ENCODE assay signal across 15 cellular contexts in the genomic region with DNA sequence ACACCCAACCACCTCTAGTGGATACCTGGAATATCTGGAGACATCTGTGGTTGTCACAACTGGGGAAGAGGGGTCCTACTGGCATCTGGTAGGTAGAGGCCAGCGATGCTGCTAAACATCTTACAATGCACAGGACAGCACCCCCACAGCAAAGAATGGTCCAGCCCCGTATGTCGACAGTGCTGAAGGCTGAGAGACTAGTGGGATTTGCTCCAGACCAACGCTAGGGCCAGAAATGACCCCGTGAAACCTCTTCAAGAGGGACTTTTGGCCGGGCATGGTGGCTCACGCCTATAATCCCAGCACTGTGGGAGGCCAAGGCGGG. TPM values are rescaled to one million over a fixed set of nuclear protein-coding genes. Genes with fewer than 3 reads are reported as not detected.
DNase-seq lines count a peak whose midpoint lies in the region; ATAC-seq lines count a peak whose summit lies in the region.
"Had no signal": no experiment of that assay in that cellular context is flagged by ENCODE, and none has a peak within 500 bp of the region (broad histone marks: within the 10 kb centered on the region; RNA-seq: fewer than 3 reads in every experiment).

No MANE protein-coding gene starts in this region.

- H3K4me1 ChIP-seq in BLaER1, result peaks cover 81% of the 10 kb centered on the region
- H3K4me1 ChIP-seq in CD4-positive, alpha-beta memory T cell (ENCODE audit: insufficient read depth, low read length), result peaks cover 99% of the 10 kb centered on the region
- H3K4me1 ChIP-seq: BE2C, testis had no signal

- peak overlapping the region; percentile 84 to 99 (median 95) for H3K4me3 Mint-ChIP-seq in CD4-positive, alpha-beta memory T cell
- no peak overlapping the region for H3K4me3 Mint-ChIP-seq in activated T-helper 1 cell treated with anti-CD3 and anti-CD28 coated beads, Interleukin-12 subunit alpha, Interleukin-12 subunit beta, Interleukin-2, Interleukin-4 antibody, amounts not matched to agents 30 ng/mL and 10 ng/mL and 1 ng/mL, durations not matched to agents 14 hours and 24 hours and 36 hours
- H3K4me3 Mint-ChIP-seq in naive thymus-derived CD8-positive, alpha-beta T cell, result peak overlapping the region in 9 of 10 donors; percentile 51 to 97 (median 76)
- H3K4me3 Mint-ChIP-seq: nephron had no signal

- POLR2A ChIA-PET in CD4-positive, alpha-beta memory T cell (lab: Charles Lee; ENCODE audit: partially characterized antibody), result interaction anchor here (0.6 to 3.8 kb wide), 12 partner anchors 8 to 117 kb away, joined by 3 to 23 read pairs (median 4); no protein-coding TSS in a partner anchor
- POLR2A ChIA-PET in naive thymus-derived CD8-positive, alpha-beta T cell (lab: Charles Lee), result interaction anchor here (0.9 to 6.2 kb wide), 7 partner anchors 8 to 98 kb away, joined by 3 to 43 read pairs (median 4); a partner anchor contains a TSS

- H3K27ac ChIP-seq in BLaER1, result no peak overlapping the region
- peak overlapping the region; percentile 75 for H3K27ac ChIP-seq in CD4-positive, alpha-beta memory T cell (ENCODE audit: low read depth, low read length)
- H3K27ac ChIP-seq: testis had no signal

- peak overlapping the region; percentile 82 for H3K4me2 ChIP-seq in BLaER1

- no peaks in the 10 kb centered on the region for H3K36me3 ChIP-seq in BLaER1
- H3K36me3 ChIP-seq in CD4-positive, alpha-beta memory T cell (ENCODE audit: insufficient read depth, low read length), result peaks cover 4% of the 10 kb centered on the region
- H3K36me3 ChIP-seq: BE2C had no signal

- no peak for ATAC-seq in naive thymus-derived CD8-positive, alpha-beta T cell

- CTCF ChIA-PET in CD4-positive, alpha-beta memory T cell (lab: Charles Lee; ENCODE audit: partially characterized antibody), result no interaction called here

- peaks cover 15% of the 10 kb centered on the region for H3K27me3 ChIP-seq in BLaER1
- no peaks in the 10 kb centered on the region for H3K27me3 ChIP-seq in CD4-positive, alpha-beta memory T cell (ENCODE audit: insufficient read depth, low read length)
- H3K27me3 ChIP-seq: BE2C, testis had no signal

- no peak for DNase-seq in CD4-positive, alpha-beta memory T cell
- DNase-seq in activated T-helper 1 cell treated with anti-CD3 and anti-CD28 coated beads, Interleukin-12 subunit alpha, Interleukin-12 subunit beta, Interleukin-2, Interleukin-4 antibody, amounts not matched to agents 30 ng/mL and 10 ng/mL and 1 ng/mL, durations not matched to agents 14 hours and 24 hours and 36 hours (ENCODE audit: low spot score), result no peak
- no peak for DNase-seq in naive thymus-derived CD8-positive, alpha-beta T cell
- no peak for DNase-seq in NCI-H1417 (lab: John Stamatoyannopoulos, UW)
- no peak for DNase-seq in UCSD-AML1 (lab: John Stamatoyannopoulos, UW; ENCODE audit: unreplicated experiment)
- DNase-seq in effector CD4-positive, alpha-beta T cell, result no peak
- DNase-seq: BE2C, DMS79, foreskin melanocyte, KBM-7, NCI-H1417 treated with DMSO at 0.1 percent for 48 hours, T1000, testis had no signal

- peak overlapping the region in 2 of 7 donors; percentile 97 to 98 for H3K27ac Mint-ChIP-seq in CD4-positive, alpha-beta memory T cell
- peak overlapping the region; percentile 96 for H3K27ac Mint-ChIP-seq in activated T-helper 1 cell treated with anti-CD3 and anti-CD28 coated beads, Interleukin-12 subunit alpha, Interleukin-12 subunit beta, Interleukin-2, Interleukin-4 antibody, amounts not matched to agents 30 ng/mL and 10 ng/mL and 1 ng/mL, durations not matched to agents 14 hours and 24 hours and 36 hours
- peak overlapping the region in 9 of 10 donors; percentile 87 to 98 (median 97) for H3K27ac Mint-ChIP-seq in naive thymus-derived CD8-positive, alpha-beta T cell
- H3K27ac Mint-ChIP-seq: nephron had no signal

- peaks cover 6 to 26% of the 10 kb centered on the region in 2 donors for H3K36me3 Mint-ChIP-seq in CD4-positive, alpha-beta memory T cell
- peaks cover 30% of the 10 kb centered on the region for H3K36me3 Mint-ChIP-seq in activated T-helper 1 cell treated with anti-CD3 and anti-CD28 coated beads, Interleukin-12 subunit alpha, Interleukin-12 subunit beta, Interleukin-2, Interleukin-4 antibody, amounts not matched to agents 30 ng/mL and 10 ng/mL and 1 ng/mL, durations not matched to agents 14 hours and 24 hours and 36 hours (ENCODE audit: low read depth)
- peaks cover 0 to 2% (median 0%) of the 10 kb centered on the region in 3 donors for H3K36me3 Mint-ChIP-seq in naive thymus-derived CD8-positive, alpha-beta T cell

- 0 out of 2 replicates have a peak, but pooled peaks cover 7% of the 10 kb centered on the region for H4K20me1 ChIP-seq in BLaER1

- no peaks in the 10 kb centered on the region for H3K9me3 ChIP-seq in BLaER1
- no peaks in the 10 kb centered on the region for H3K9me3 ChIP-seq in CD4-positive, alpha-beta memory T cell (ENCODE audit: control insufficient read depth in 1 of 2, low read length in 2 of 2)
- H3K9me3 ChIP-seq: BE2C, testis had no signal

- no peak overlapping the region for H3K4me3 ChIP-seq in BLaER1
- H3K4me3 ChIP-seq in CD4-positive, alpha-beta memory T cell (ENCODE audit: low read length in 2 of 2), result peak overlapping the region in 1 of 2 donors; percentile 37
- H3K4me3 ChIP-seq: testis had no signal

- no peaks in the 10 kb centered on the region for H3K9me3 Mint-ChIP-seq in CD4-positive, alpha-beta memory T cell
- no peaks in the 10 kb centered on the region for H3K9me3 Mint-ChIP-seq in activated T-helper 1 cell treated with anti-CD3 and anti-CD28 coated beads, Interleukin-12 subunit alpha, Interleukin-12 subunit beta, Interleukin-2, Interleukin-4 antibody, amounts not matched to agents 30 ng/mL and 10 ng/mL and 1 ng/mL, durations not matched to agents 14 hours and 24 hours and 36 hours
- H3K9me3 Mint-ChIP-seq in naive thymus-derived CD8-positive, alpha-beta T cell, result no peaks in the 10 kb centered on the region
- H3K9me3 Mint-ChIP-seq: nephron had no signal

- peaks cover 0 to 78% (median 39%) of the 10 kb centered on the region in 4 donors for H3K4me1 Mint-ChIP-seq in CD4-positive, alpha-beta memory T cell
- H3K4me1 Mint-ChIP-seq in activated T-helper 1 cell treated with anti-CD3 and anti-CD28 coated beads, Interleukin-12 subunit alpha, Interleukin-12 subunit beta, Interleukin-2, Interleukin-4 antibody, amounts not matched to agents 30 ng/mL and 10 ng/mL and 1 ng/mL, durations not matched to agents 14 hours and 24 hours and 36 hours (ENCODE audit: low read depth), result peaks cover 93% of the 10 kb centered on the region
- peaks cover 0 to 100% (median 50%) of the 10 kb centered on the region in 4 donors for H3K4me1 Mint-ChIP-seq in naive thymus-derived CD8-positive, alpha-beta T cell

- H3K9ac ChIP-seq in BLaER1, result no peak overlapping the region

- intact Hi-C loops in CD4-positive, alpha-beta memory T cell (cut with micrococcal nuclease), result loop anchor here (5.0 to 10.0 kb wide), 2 partner anchors 87 to 224 kb away; a partner anchor contains a TSS
- intact Hi-C loops in activated T-helper 1 cell treated with anti-CD3 and anti-CD28 coated beads, Interleukin-12 subunit alpha, Interleukin-12 subunit beta, Interleukin-2, Interleukin-4 antibody, amounts not matched to agents 30 ng/mL and 10 ng/mL and 1 ng/mL, durations not matched to agents 14 hours and 24 hours and 36 hours (cut with micrococcal nuclease), result loop anchor here (5.0 kb wide), 2 partner anchors 103 to 987 kb away; no protein-coding TSS in a partner anchor

- H3K27me3 Mint-ChIP-seq in CD4-positive, alpha-beta memory T cell, result no peaks in the 10 kb centered on the region
- no peaks in the 10 kb centered on the region for H3K27me3 Mint-ChIP-seq in activated T-helper 1 cell treated with anti-CD3 and anti-CD28 coated beads, Interleukin-12 subunit alpha, Interleukin-12 subunit beta, Interleukin-2, Interleukin-4 antibody, amounts not matched to agents 30 ng/mL and 10 ng/mL and 1 ng/mL, durations not matched to agents 14 hours and 24 hours and 36 hours (ENCODE audit: insufficient read depth)
- H3K27me3 Mint-ChIP-seq in naive thymus-derived CD8-positive, alpha-beta T cell, result no peaks in the 10 kb centered on the region

RNA-seq across cellular contexts. Expression of a gene that starts 7.2 kb away (rescaled TPM):
- 100 to 1,000 TPM; 164 to 165 TPM for total RNA-seq in CD4-positive, alpha-beta memory T cell
- 10 to 100 TPM; 10.6 to 79.6 TPM for polyA plus RNA-seq in CD4-positive, alpha-beta memory T cell
- total RNA-seq in activated T-helper 1 cell treated with anti-CD3 and anti-CD28 coated beads, Interleukin-12 subunit alpha, Interleukin-12 subunit beta, Interleukin-2, Interleukin-4 antibody, amounts not matched to agents 30 ng/mL and 10 ng/mL and 1 ng/mL, durations not matched to agents 14 hours and 24 hours and 36 hours, result 68.2 and 69.4 TPM in 2 replicates
- 100 to 1,000 TPM; 140 to 141 TPM for total RNA-seq in naive thymus-derived CD8-positive, alpha-beta T cell
- 10 to 100 TPM; 14.4 to 38.5 (median 20.9) TPM for polyA plus RNA-seq in naive thymus-derived CD8-positive, alpha-beta T cell
